ENCODE assay signal across 21 cellular contexts in the genomic region with DNA sequence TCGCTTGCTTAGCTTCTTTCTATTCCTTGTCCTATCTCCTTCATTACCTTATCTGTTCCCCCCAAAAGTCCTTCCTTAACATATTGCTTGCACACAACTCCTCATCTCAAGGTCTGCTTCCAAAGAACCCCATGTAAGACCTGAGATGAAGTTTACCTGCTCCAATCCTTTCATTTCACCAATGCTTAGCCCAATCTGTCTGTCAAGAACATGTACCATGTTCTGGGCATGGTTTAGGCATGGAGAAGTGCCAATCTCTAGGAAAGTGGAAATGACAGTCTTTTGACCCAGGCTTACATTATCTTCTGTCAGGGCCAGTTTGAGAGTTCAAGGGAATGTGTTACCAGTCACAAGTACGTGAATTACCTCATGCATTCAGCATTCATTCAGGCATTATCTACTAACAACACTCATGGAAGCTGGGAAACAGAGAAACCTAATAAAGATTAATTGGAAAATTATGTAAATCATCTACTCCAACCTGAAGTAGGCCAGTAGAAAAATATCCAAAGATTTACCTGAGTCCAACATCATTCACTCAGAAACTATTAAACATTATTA. TPM values are rescaled to one million over a fixed set of nuclear protein-coding genes. Genes with fewer than 3 reads are reported as not detected.
DNase-seq lines count a peak whose midpoint lies in the region; ATAC-seq, FAIRE-seq and TF ChIP-seq lines count a peak whose summit lies in the region.
"Had no signal": no experiment of that assay in that cellular context is flagged by ENCODE, and none has a peak within 500 bp of the region (broad histone marks: within the 10 kb centered on the region; RNA-seq: fewer than 3 reads in every experiment).

No MANE protein-coding gene starts in this region.

- H3K9me3 Mint-ChIP-seq in astrocyte (ENCODE audit: unreplicated experiment) = no peaks in the 10 kb centered on the region
- H3K9me3 Mint-ChIP-seq: CD4-positive, alpha-beta memory T cell had no signal

- H3K27ac ChIP-seq in DND-41 (ENCODE audit: low read length) = no peak overlapping the region
- H3K27ac ChIP-seq in astrocyte (ENCODE audit: low read depth, low read length) = no peak overlapping the region
- H3K27ac ChIP-seq: GM23248, HL-60 had no signal

- peak overlapping the region; percentile 3; the same call in 1 of the 2 replicates for H2AFZ ChIP-seq in DND-41 (ENCODE audit: low read depth, low read length)
- H2AFZ ChIP-seq in astrocyte (ENCODE audit: low read depth, low read length) = no peak overlapping the region
- H2AFZ ChIP-seq: GM23248 had no signal

- H3K4me3 ChIP-seq in DND-41 (ENCODE audit: low read depth in 1 of 2, low read length in 2 of 2) = no peak overlapping the region
- no peak overlapping the region for H3K4me3 ChIP-seq in astrocyte (ENCODE audit: insufficient read depth, low read depth, low read length)
- H3K4me3 ChIP-seq: GM12878, GM23248 had no signal

- H3K9me3 ChIP-seq in DND-41 (ENCODE audit: insufficient read depth, low read length, severe bottlenecking) (no peaks in the 10 kb centered on the region), astrocyte (ENCODE audit: insufficient read depth, low read depth, low read length) (no peaks in the 10 kb centered on the region)

- no peak for TF ChIP-seq CTCF in DND-41 (IDR thresholded peaks at IDR 0.05; ENCODE audit: borderline replicate concordance, extremely low read depth, low read length, poor library complexity, severe bottlenecking)
- no peak for TF ChIP-seq CTCF in astrocyte (IDR thresholded peaks at IDR 0.05; ENCODE audit: insufficient read depth, low read depth, low read length)

- intact Hi-C loops in left ventricle myocardium superior (cut with micrococcal nuclease) = no loop called here
- intact Hi-C loops in Right ventricle myocardium superior (cut with DNase I) = no loop called here

- no peaks in the 10 kb centered on the region for H4K20me1 ChIP-seq in DND-41 (ENCODE audit: insufficient read depth, low read length)
- no peaks in the 10 kb centered on the region for H4K20me1 ChIP-seq in astrocyte (ENCODE audit: insufficient read depth, low read length)

- no peak for FAIRE-seq in astrocyte (lab: Jason Lieb, UNC)
- FAIRE-seq: A204.1, GM12878, H54 had no signal

- H3K27me3 ChIP-seq in DND-41 (ENCODE audit: insufficient read depth, low read length, poor library complexity) (no peaks in the 10 kb centered on the region), astrocyte (ENCODE audit: insufficient read depth, low read length) (no peaks in the 10 kb centered on the region)

- no peaks in the 10 kb centered on the region for H3K27me3 Mint-ChIP-seq in astrocyte (ENCODE audit: low read depth, unreplicated experiment)

- no peak overlapping the region for H3K4me3 Mint-ChIP-seq in astrocyte (ENCODE audit: unreplicated experiment)
- H3K4me3 Mint-ChIP-seq: CD14-positive monocyte; CD4-positive, alpha-beta memory T cell had no signal

- no peak for DNase-seq in left ventricle myocardium superior
- DNase-seq in Right ventricle myocardium superior = no peak
- DNase-seq in DND-41 = no peak
- DNase-seq in astrocyte (ENCODE audit: low read depth) = peak; percentile 44
- DNase-seq in activated CD4-positive, alpha-beta T cell treated with anti-CD3 and anti-CD28 coated beads for 1 hour = no peak
- DNase-seq in activated effector memory CD4-positive, alpha-beta T cell treated with Interleukin-2 at 50 U/mL for 16 hours = no peak
- DNase-seq in activated CD4-positive, alpha-beta T cell treated with anti-CD3 and anti-CD28 coated beads, Interleukin-2, amount 50 U/mL, for 1 hour = no peak
- DNase-seq: AML-193; Calu3; CD4-positive, alpha-beta memory T cell; DMS79 treated with DMSO at 0.1 percent for 48 hours; EL; GM23248; HCEC 1CT; IMR-90; KBM-7 had no signal

- H3K36me3 Mint-ChIP-seq in astrocyte (ENCODE audit: low read depth, unreplicated experiment) = no peaks in the 10 kb centered on the region
- H3K36me3 Mint-ChIP-seq: CD14-positive monocyte; CD4-positive, alpha-beta memory T cell had no signal

- H3K27ac Mint-ChIP-seq in astrocyte (ENCODE audit: unreplicated experiment) = no peak overlapping the region
- H3K27ac Mint-ChIP-seq: CD4-positive, alpha-beta memory T cell had no signal

- H3K4me2 ChIP-seq in DND-41 (ENCODE audit: insufficient read depth, low read length) = no peak overlapping the region
- no peak overlapping the region for H3K4me2 ChIP-seq in astrocyte (ENCODE audit: low read length)

- H3K36me3 ChIP-seq in DND-41 (ENCODE audit: insufficient read depth, low read length) = no peaks in the 10 kb centered on the region
- H3K36me3 ChIP-seq in astrocyte (ENCODE audit: insufficient read depth, low read length) = no peaks in the 10 kb centered on the region

- no peak overlapping the region for H3K9ac ChIP-seq in DND-41 (ENCODE audit: low read depth, low read length)
- H3K9ac ChIP-seq in astrocyte (ENCODE audit: low read length) = no peak overlapping the region
- H3K9ac ChIP-seq: GM23248 had no signal

- H3K79me2 ChIP-seq in DND-41 (ENCODE audit: insufficient read depth, low read length) (no peaks in the 10 kb centered on the region), astrocyte (ENCODE audit: insufficient read depth, low read length) (no peaks in the 10 kb centered on the region)

- H3K4me1 Mint-ChIP-seq in astrocyte (ENCODE audit: low read depth, unreplicated experiment) = no peaks in the 10 kb centered on the region
- H3K4me1 Mint-ChIP-seq: CD4-positive, alpha-beta memory T cell had no signal

- ATAC-seq in left ventricle myocardium superior = peak; percentile 68
- ATAC-seq in Right ventricle myocardium superior (ENCODE audit: poor library complexity) = no peak
- no peak for ATAC-seq in DND-41 (ENCODE audit: insufficient read depth, low read depth)
- ATAC-seq: GM12878 had no signal

- peaks cover 7% of the 10 kb centered on the region for H3K4me1 ChIP-seq in DND-41 (ENCODE audit: insufficient read depth, low read length)
- H3K4me1 ChIP-seq in astrocyte (ENCODE audit: insufficient read depth, low read length) = no peaks in the 10 kb centered on the region

RNA-seq across cellular contexts. Expression of a gene that starts 15.8 kb away (rescaled TPM):
- total RNA-seq in left ventricle myocardium superior (5.0 TPM), Right ventricle myocardium superior (4.7 TPM), astrocyte (10.3 and 10.8 TPM in 2 replicates)
